Comparison of ENCODE assay signal across 1 cellular context in the genomic region with DNA sequence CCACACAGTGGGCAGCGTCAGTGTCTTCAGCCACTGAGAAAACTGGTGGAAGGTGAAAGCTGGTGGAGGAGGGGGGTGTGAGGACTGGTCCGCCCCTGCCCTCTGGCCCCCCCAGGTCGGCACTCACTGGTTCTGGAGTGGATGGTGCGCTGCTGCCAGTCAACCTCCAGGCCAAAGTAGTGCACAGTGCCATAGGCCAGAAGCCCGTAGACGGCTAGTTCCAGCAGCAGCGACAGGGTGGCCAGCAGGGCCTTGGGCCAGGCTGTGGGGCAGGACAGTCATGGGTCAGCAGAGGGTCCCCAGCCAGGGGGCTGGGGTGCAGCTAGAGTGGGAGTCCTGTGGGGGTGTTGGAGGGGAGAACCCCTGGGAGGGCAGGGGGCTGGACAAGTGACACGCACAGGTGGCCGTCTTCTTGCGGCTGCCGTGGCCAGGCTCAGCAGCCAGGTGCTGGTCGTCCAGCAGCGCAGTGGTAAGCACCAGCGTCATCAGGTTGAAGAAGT.
TF ChIP-seq lines count a peak whose summit lies in the region.

No MANE protein-coding gene starts in this region.

TF ChIP-seq in HCT116, 20 proteins besides CTCF, POLR2A, EP300 and RAD21 (continued from another document):
- TF ChIP-seq, protein P1, sequence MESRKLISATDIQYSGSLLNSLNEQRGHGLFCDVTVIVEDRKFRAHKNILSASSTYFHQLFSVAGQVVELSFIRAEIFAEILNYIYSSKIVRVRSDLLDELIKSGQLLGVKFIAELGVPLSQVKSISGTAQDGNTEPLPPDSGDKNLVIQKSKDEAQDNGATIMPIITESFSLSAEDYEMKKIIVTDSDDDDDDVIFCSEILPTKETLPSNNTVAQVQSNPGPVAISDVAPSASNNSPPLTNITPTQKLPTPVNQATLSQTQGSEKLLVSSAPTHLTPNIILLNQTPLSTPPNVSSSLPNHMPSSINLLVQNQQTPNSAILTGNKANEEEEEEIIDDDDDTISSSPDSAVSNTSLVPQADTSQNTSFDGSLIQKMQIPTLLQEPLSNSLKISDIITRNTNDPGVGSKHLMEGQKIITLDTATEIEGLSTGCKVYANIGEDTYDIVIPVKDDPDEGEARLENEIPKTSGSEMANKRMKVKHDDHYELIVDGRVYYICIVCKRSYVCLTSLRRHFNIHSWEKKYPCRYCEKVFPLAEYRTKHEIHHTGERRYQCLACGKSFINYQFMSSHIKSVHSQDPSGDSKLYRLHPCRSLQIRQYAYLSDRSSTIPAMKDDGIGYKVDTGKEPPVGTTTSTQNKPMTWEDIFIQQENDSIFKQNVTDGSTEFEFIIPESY (IDR thresholded peaks at IDR 0.05; ENCODE audit: extremely low read depth, insufficient replicate concordance, low read length): no peak
